9 cellular contexts compared by ENCODE assay signal in genomic region chr17:6853764-6854442, GRCh38. TPM values are rescaled to one million over a fixed set of nuclear protein-coding genes. Genes with fewer than 3 reads are reported as not detected.
DNase-seq lines count a peak whose midpoint lies in the region; ATAC-seq, FAIRE-seq and TF ChIP-seq lines count a peak whose summit lies in the region.
"Had no signal": no experiment of that assay in that cellular context is flagged by ENCODE, and none has a peak within 500 bp of the region (broad histone marks: within the 10 kb centered on the region; RNA-seq: fewer than 3 reads in every experiment).

No MANE protein-coding gene starts in this region.

- H3K4me1 Mint-ChIP-seq in neural progenitor cell = peaks cover 3% of the 10 kb centered on the region

- no peak overlapping the region for H3K9ac ChIP-seq in neural progenitor cell

- DNase-seq in DMS153 (lab: John Stamatoyannopoulos, UW) (peak; percentile 67), NCI-H1436 (lab: John Stamatoyannopoulos, UW) (peak; percentile 35), bronchial epithelial cell (ENCODE audit: low read depth) (peak; percentile 56), neural progenitor cell (ENCODE audit: low spot score) (peak; percentile 52), cardiac septum (ENCODE audit: low spot score) (no peak), NCI-H128 (lab: John Stamatoyannopoulos, UW; ENCODE audit: unreplicated experiment) (no peak), NCI-H1417 (lab: John Stamatoyannopoulos, UW) (no peak)

- H3K4me3 Mint-ChIP-seq in neural progenitor cell = no peak overlapping the region

- no peak overlapping the region for H3K27ac Mint-ChIP-seq in neural progenitor cell

- H2AFZ ChIP-seq in neural progenitor cell (replicated peaks) = peak overlapping the region; percentile 99

- peak overlapping the region; percentile 35 for H3K4me2 ChIP-seq in neural progenitor cell

- FAIRE-seq in bronchial epithelial cell (lab: Jason Lieb, UNC) = no peak

- no peaks in the 10 kb centered on the region for H3K79me2 ChIP-seq in neural progenitor cell (ENCODE audit: low read depth)

- intact Hi-C loops in cardiac septum (cut with DNase I) = no loop called here

- H3K36me3 Mint-ChIP-seq in neural progenitor cell = no peaks in the 10 kb centered on the region

- ATAC-seq in HG03439 (IDR thresholded peaks at IDR 0.05; ENCODE audit: unreplicated experiment) = no peak

- H3K4me3 ChIP-seq in bronchial epithelial cell (ENCODE audit: low read depth, low read length) = peak overlapping the region; percentile 43
- peak overlapping the region; percentile 38 for H3K4me3 ChIP-seq in neural progenitor cell

- no peaks in the 10 kb centered on the region for H3F3A ChIP-seq in neural progenitor cell (ENCODE audit: low read depth)

- H3K27ac ChIP-seq in neural progenitor cell = no peak overlapping the region

- H3K9me3 ChIP-seq in neural progenitor cell (ENCODE audit: low read depth) = no peaks in the 10 kb centered on the region

- no peaks in the 10 kb centered on the region for H3K27me3 Mint-ChIP-seq in neural progenitor cell (ENCODE audit: insufficient read depth, low read depth)

- H3K27me3 ChIP-seq in bronchial epithelial cell (ENCODE audit: control insufficient read depth, insufficient read depth, low read length) = no peaks in the 10 kb centered on the region
- H3K27me3 ChIP-seq in neural progenitor cell = no peaks in the 10 kb centered on the region

- H3K4me1 ChIP-seq in neural progenitor cell = no peaks in the 10 kb centered on the region

- TF ChIP-seq CTCF in bronchial epithelial cell (IDR thresholded peaks at IDR 0.05; ENCODE audit: insufficient read depth, low read length, severe bottlenecking) (peak; percentile 61), neural progenitor cell (IDR thresholded peaks at IDR 0.05) (peak; percentile 54)

- H3K9me3 Mint-ChIP-seq in neural progenitor cell = peaks cover 2% of the 10 kb centered on the region

- H3K36me3 ChIP-seq in bronchial epithelial cell (ENCODE audit: control insufficient read depth, insufficient read depth, low read length) (no peaks in the 10 kb centered on the region), neural progenitor cell (no peaks in the 10 kb centered on the region)

- H4K20me1 ChIP-seq in neural progenitor cell (ENCODE audit: low read depth) = no peaks in the 10 kb centered on the region

RNA-seq across cellular contexts. Expression of gene TEKT1, which starts 22.4 kb away (rescaled TPM):
- total RNA-seq in bronchial epithelial cell = not detected in 2 replicates
- total RNA-seq in neural progenitor cell (ENCODE audit: low replicate concordance) = not detected in 2 replicates
- not detected for total RNA-seq in cardiac septum
- total RNA-seq: dermis microvascular lymphatic vessel endothelial cell had no signal

Comparison
In these comparisons a context has a peak if more than half of its experiments do, and no peak if none do; other contexts are left out.
1. DNase-seq: peak in DMS153 (single experiment), NCI-H1436 (single experiment), bronchial epithelial cell (single experiment) and neural progenitor cell (single experiment); none in cardiac septum (single experiment), NCI-H128 (single experiment) and NCI-H1417 (0 of 3).